Comparison of ENCODE assay signal across 1 cellular context in genomic region chr6:21898107-21898796, GRCh38.
TF ChIP-seq lines count a peak whose summit lies in the region.

No MANE protein-coding gene starts in this region.

TF ChIP-seq in A549, 52 proteins besides CTCF, POLR2A, EP300 and RAD21 (continued from another document):
- TF ChIP-seq HES2 (IDR thresholded peaks at IDR 0.05) (peak; percentile 45; the same call in 1 of the 2 replicates), FOSL2 (IDR thresholded peaks at IDR 0.05) (no peak), FOSL2 (CRISPR knock-in tag; IDR thresholded peaks at IDR 0.05) (peak; percentile 12; the same call in 1 of the 2 replicates), ZNF302 (CRISPR knock-in tag; IDR thresholded peaks at IDR 0.05) (no peak), SMC3 (IDR thresholded peaks at IDR 0.05) (no peak)
